ENCODE assay signal across 12 cellular contexts in genomic region chr2:12116228-12116750, GRCh38.
A peak's percentile ranks its signal among the peaks of the same experiment; 100 is the strongest.
DNase-seq lines count a peak whose midpoint lies in the region; ATAC-seq and TF ChIP-seq lines count a peak whose summit lies in the region.
"Had no signal": no experiment of that assay in that cellular context is flagged by ENCODE, and none has a peak within 500 bp of the region (broad histone marks: within the 10 kb centered on the region; RNA-seq: fewer than 3 reads in every experiment).

No MANE protein-coding gene starts in this region.

- no peaks in the 10 kb centered on the region for H3K27me3 ChIP-seq in transverse colon
- no peaks in the 10 kb centered on the region for H3K27me3 ChIP-seq in hepatocyte
- H3K27me3 ChIP-seq: heart right ventricle, tibial artery had no signal

- DNase-seq in NCI-H1436 treated with DMSO at 0.1 percent for 48 hours (lab: John Stamatoyannopoulos, UW) = no peak
- no peak for DNase-seq in posterior vena cava (ENCODE audit: low spot score)
- no peak for DNase-seq in transverse colon
- no peak for DNase-seq in hepatocyte (ENCODE audit: low spot score)
- DNase-seq: Caco-2, heart right ventricle, mesendoderm, tibial artery had no signal

- H4K20me1 ChIP-seq in hepatocyte (ENCODE audit: insufficient read depth, poor library complexity, severe bottlenecking) = no peaks in the 10 kb centered on the region

- H3K4me2 ChIP-seq in hepatocyte = no peak overlapping the region

- no peaks in the 10 kb centered on the region for H3K9me2 ChIP-seq in hepatocyte (replicated peaks; ENCODE audit: insufficient read depth)

- H3K9me3 ChIP-seq in transverse colon (no peaks in the 10 kb centered on the region), hepatocyte (ENCODE audit: low read depth) (no peaks in the 10 kb centered on the region)
- H3K9me3 ChIP-seq: Caco-2, heart right ventricle, tibial artery had no signal

- H3K36me3 ChIP-seq in transverse colon (no peaks in the 10 kb centered on the region), hepatocyte (replicated peaks; ENCODE audit: insufficient read depth, low read depth) (no peaks in the 10 kb centered on the region)
- H3K36me3 ChIP-seq: heart right ventricle, tibial artery had no signal

- intact Hi-C loops in posterior vena cava (cut with DNase I) = no loop called here
- intact Hi-C loops in transverse colon (cut with DNase I; ENCODE audit: low total_unique reads) = no loop called here

- no peak for TF ChIP-seq CTCF in transverse colon (IDR thresholded peaks at IDR 0.05)
- TF ChIP-seq CTCF in hepatocyte (IDR thresholded peaks at IDR 0.05; ENCODE audit: poor library complexity) = no peak

- peak; percentile 71 for ATAC-seq in GM18907 (IDR thresholded peaks at IDR 0.05; ENCODE audit: unreplicated experiment)
- peak; percentile 63 for ATAC-seq in GM21825 (IDR thresholded peaks at IDR 0.05; ENCODE audit: unreplicated experiment)
- peak; percentile 73 for ATAC-seq in HG03354 (IDR thresholded peaks at IDR 0.05; ENCODE audit: poor library complexity, severe bottlenecking, unreplicated experiment)
- peak; percentile 64 for ATAC-seq in esophagus mucosa
- ATAC-seq: heart right ventricle had no signal

- no peak for TF ChIP-seq POLR2A in transverse colon (IDR thresholded peaks at IDR 0.05)

- no peak overlapping the region for H3K27ac ChIP-seq in transverse colon
- H3K27ac ChIP-seq in hepatocyte = no peak overlapping the region
- H3K27ac ChIP-seq: heart right ventricle, tibial artery had no signal

- WGBS in transverse colon (ENCODE audit: low coverage in 1 of 2), 2 donors = 66 to 68% methylated on average over 7 of the region's 7 CpGs
- 74% methylated on average over 7 of the region's 7 CpGs for WGBS in hepatocyte (ENCODE audit: low lambda C conversion rate, missing lambda C conversion rate)

- no peaks in the 10 kb centered on the region for H3K4me1 ChIP-seq in transverse colon
- no peaks in the 10 kb centered on the region for H3K4me1 ChIP-seq in hepatocyte (ENCODE audit: insufficient read depth)
- H3K4me1 ChIP-seq: Caco-2, heart right ventricle had no signal

- no peak for TF ChIP-seq EP300 in transverse colon (IDR thresholded peaks at IDR 0.05; ENCODE audit: low read depth)

- H3K79me2 ChIP-seq in hepatocyte = no peaks in the 10 kb centered on the region

- no peak overlapping the region for H2AFZ ChIP-seq in hepatocyte

- H3K4me3 ChIP-seq in transverse colon = no peak overlapping the region
- H3K4me3 ChIP-seq in hepatocyte = no peak overlapping the region
- H3K4me3 ChIP-seq: heart right ventricle, tibial artery had no signal

- in situ Hi-C loops in transverse colon (cut with MboI; ENCODE audit: low pct_ligation_motif_present in 1 of 4, low pct_unique_long_range_greater_than_20kb in 1 of 4, low sequenced_read_pairs in 3 of 4) = no loop called here
